23 cellular contexts compared by ENCODE assay signal in the genomic region with DNA sequence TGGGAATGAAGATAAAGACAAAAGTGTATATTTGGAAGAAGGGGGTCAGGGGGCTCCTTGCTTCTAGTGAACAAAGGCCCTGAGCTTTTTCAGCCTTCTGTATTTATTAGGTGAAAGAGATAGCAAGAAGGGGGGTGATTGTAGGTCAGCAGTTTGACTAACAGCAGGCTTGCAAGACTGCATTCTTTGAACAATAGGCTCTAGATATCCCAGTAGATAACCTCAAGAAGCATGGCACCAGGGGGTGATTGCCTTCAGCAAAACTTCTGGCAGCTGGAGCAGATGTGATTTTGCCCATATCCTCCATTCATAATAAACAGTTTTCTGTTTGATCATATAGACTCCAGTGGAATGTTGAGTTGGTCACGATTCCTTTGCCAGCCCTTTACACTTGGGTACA.
"Had no signal": no experiment of that assay in that cellular context is flagged by ENCODE, and none has a peak within 500 bp of the region (broad histone marks: within the 10 kb centered on the region; RNA-seq: fewer than 3 reads in every experiment).

No MANE protein-coding gene starts in this region.

- H3K4me3 Mint-ChIP-seq: dendritic cell treated with granulocyte-macrophage colony-stimulating factor and Interleukin-4, amounts not matched to agents 40 ng/mL and 50 ng/mL, for 4 days; effector memory CD8-positive, alpha-beta T cell had no signal

- H3K4me3 ChIP-seq: colonic mucosa, coronary artery, dorsolateral prefrontal cortex, esophagus muscularis mucosa, esophagus squamous epithelium, gastrocnemius medialis, gastroesophageal sphincter, heart left ventricle, heart right ventricle had no signal

- DNase-seq: colonic mucosa; cortex of kidney; dermis blood vessel endothelial cell; dorsolateral prefrontal cortex; effector CD4-positive, alpha-beta T cell; effector CD8-positive, alpha-beta T cell; effector memory CD4-positive, alpha-beta T cell; effector memory CD8-positive, alpha-beta T cell; erythroblast; esophagus squamous epithelium; foreskin fibroblast; foreskin keratinocyte; foreskin melanocyte; gastrocnemius medialis; glutamatergic neuron; head of caudate nucleus; heart left ventricle; heart right ventricle had no signal

- H3K27ac ChIP-seq: colonic mucosa, coronary artery, dorsolateral prefrontal cortex, epithelial cell of prostate, esophagus muscularis mucosa, esophagus squamous epithelium, foreskin keratinocyte, gastrocnemius medialis, gastroesophageal sphincter, heart left ventricle, heart right ventricle had no signal

- H3K36me3 ChIP-seq: colonic mucosa, esophagus muscularis mucosa, esophagus squamous epithelium, gastrocnemius medialis, gastroesophageal sphincter, heart left ventricle, heart right ventricle had no signal

- H3K27me3 Mint-ChIP-seq: dendritic cell treated with granulocyte-macrophage colony-stimulating factor and Interleukin-4, amounts not matched to agents 40 ng/mL and 50 ng/mL, for 4 days had no signal

- H3K27me3 ChIP-seq: colonic mucosa, esophagus muscularis mucosa, esophagus squamous epithelium, foreskin keratinocyte, gastrocnemius medialis, gastroesophageal sphincter, heart left ventricle, heart right ventricle had no signal

- H3K27ac Mint-ChIP-seq: dendritic cell treated with granulocyte-macrophage colony-stimulating factor and Interleukin-4, amounts not matched to agents 40 ng/mL and 50 ng/mL, for 4 days; effector memory CD8-positive, alpha-beta T cell had no signal

- H3K9me3 ChIP-seq: colonic mucosa, esophagus muscularis mucosa, gastrocnemius medialis had no signal

- H3K4me1 ChIP-seq: colonic mucosa, foreskin keratinocyte had no signal
